In the genomic region with DNA sequence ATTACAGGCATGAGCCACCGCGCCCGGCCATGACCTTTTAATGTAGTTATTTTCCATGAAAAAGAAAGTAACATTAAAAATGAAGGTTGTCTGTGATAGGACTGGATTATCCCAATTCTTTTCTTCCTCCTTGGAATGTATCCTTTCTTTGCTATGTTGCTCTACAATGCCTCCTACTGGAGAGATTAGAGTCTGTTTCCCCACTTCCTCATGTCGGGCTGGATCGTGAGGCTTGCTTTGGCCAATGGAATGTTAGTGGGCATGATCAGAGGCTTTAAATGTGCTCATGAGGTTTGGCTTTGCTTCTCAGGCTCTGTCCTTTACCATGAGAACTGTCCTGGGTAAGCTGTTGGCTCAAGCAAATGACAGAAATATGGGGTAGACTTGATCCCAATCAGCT, we compare ENCODE assay signal across 20 cellular contexts. TPM values are rescaled to one million over a fixed set of nuclear protein-coding genes. Genes with fewer than 3 reads are reported as not detected.
DNase-seq lines count a peak whose midpoint lies in the region; TF ChIP-seq lines count a peak whose summit lies in the region.
"Had no signal": no experiment of that assay in that cellular context is flagged by ENCODE, and none has a peak within 500 bp of the region (broad histone marks: within the 10 kb centered on the region; RNA-seq: fewer than 3 reads in every experiment).

No MANE protein-coding gene starts in this region.

- H3K4me3 Mint-ChIP-seq in H9, result no peak overlapping the region
- H3K4me3 Mint-ChIP-seq: activated naive CD8-positive, alpha-beta T cell; activated T-cell treated with anti-CD3 and anti-CD28 coated beads, Interleukin-2, amount 50 U/mL, for 72 hours; stimulated activated effector memory CD8-positive, alpha-beta T cell treated with anti-CD3 and anti-CD28 coated beads, Interleukin-12 subunit alpha, Interleukin-12 subunit beta, amount 100 ng/mL, for 72 hours had no signal

- no peaks in the 10 kb centered on the region for H3K9me3 ChIP-seq in BLaER1
- no peaks in the 10 kb centered on the region for H3K9me3 ChIP-seq in H9 (ENCODE audit: control insufficient read depth, low read depth, low read length)
- no peaks in the 10 kb centered on the region for H3K9me3 ChIP-seq in adrenal gland (replicated peaks in 1 of 3)
- H3K9me3 ChIP-seq: body of pancreas, right atrium auricular region had no signal

- peaks cover 37% of the 10 kb centered on the region for H3K4me1 ChIP-seq in BLaER1
- H3K4me1 ChIP-seq in H9 (ENCODE audit: insufficient read depth, low read length), result no peaks in the 10 kb centered on the region
- H3K4me1 ChIP-seq in adrenal gland (replicated peaks in 1 of 2), result no peaks in the 10 kb centered on the region
- H3K4me1 ChIP-seq: body of pancreas had no signal

- no peak overlapping the region for H2BK120ac ChIP-seq in H9 (ENCODE audit: low read depth, low read length, poor library complexity, severe bottlenecking)

- H3K36me3 Mint-ChIP-seq in H9 (ENCODE audit: insufficient read depth in 1 of 3, low read depth in 3 of 3), result peaks cover 0 to 1% (median 0%) of the 10 kb centered on the region in 3 experiments; a peak in 1 of 7 replicates
- H3K36me3 Mint-ChIP-seq: activated naive CD8-positive, alpha-beta T cell; stimulated activated effector memory CD8-positive, alpha-beta T cell treated with anti-CD3 and anti-CD28 coated beads, Interleukin-12 subunit alpha, Interleukin-12 subunit beta, amount 100 ng/mL, for 72 hours had no signal

- no peak overlapping the region for H4K5ac ChIP-seq in H9 (ENCODE audit: insufficient read length, low read depth, low read length)

- H2BK12ac ChIP-seq in H9 (ENCODE audit: insufficient read length, low read depth, low read length), result no peak overlapping the region

- H3K4me3 ChIP-seq in BLaER1 (no peak overlapping the region), brain microvascular endothelial cell (ENCODE audit: low read depth, low read length) (no peak overlapping the region), dorsolateral prefrontal cortex (no peak overlapping the region), adrenal gland (no peak overlapping the region)
- H3K4me3 ChIP-seq: body of pancreas, GM23248, right atrium auricular region had no signal

- no peak overlapping the region for H3K27ac Mint-ChIP-seq in H9
- H3K27ac Mint-ChIP-seq: activated naive CD8-positive, alpha-beta T cell; activated T-cell treated with anti-CD3 and anti-CD28 coated beads, Interleukin-2, amount 50 U/mL, for 72 hours; stimulated activated effector memory CD8-positive, alpha-beta T cell treated with anti-CD3 and anti-CD28 coated beads, Interleukin-12 subunit alpha, Interleukin-12 subunit beta, amount 100 ng/mL, for 72 hours had no signal

- no peak overlapping the region for H3K4ac ChIP-seq in H9 (ENCODE audit: low read depth, low read length)

- H2AFZ ChIP-seq in H9 (ENCODE audit: low read length), result no peak overlapping the region
- H2AFZ ChIP-seq: GM23248 had no signal

- no peaks in the 10 kb centered on the region for H4K20me1 ChIP-seq in BLaER1
- no peaks in the 10 kb centered on the region for H4K20me1 ChIP-seq in H9 (ENCODE audit: control insufficient read depth, insufficient read depth, insufficient read length)

- H2BK20ac ChIP-seq in H9 (ENCODE audit: low read depth, low read length, poor library complexity, severe bottlenecking), result no peak overlapping the region

- in situ Hi-C loops in brain microvascular endothelial cell (cut with HindIII; ENCODE audit: low pct_ligation_motif_present, low sequenced_read_pairs), result no loop called here

- H3K4me2 ChIP-seq in BLaER1 (peak overlapping the region; percentile 72), H9 (ENCODE audit: insufficient read depth, insufficient read length, low read length) (no peak overlapping the region)

- H3K18ac ChIP-seq in H9 (ENCODE audit: insufficient read length, low read depth, low read length), result no peak overlapping the region

- peaks cover 4% of the 10 kb centered on the region in 2 experiments for H3K4me1 Mint-ChIP-seq in H9

- no CpG with 5 or more reads among the region's 5 CpGs for WGBS in H9 (ENCODE audit: extremely low coverage, insufficient read length, low lambda C conversion rate)
- WGBS in adrenal gland, 4 donors, result 80 to 91% (median 90%) methylated on average over 5 of the region's 5 CpGs

- no peak overlapping the region for H2AK5ac ChIP-seq in H9 (ENCODE audit: insufficient read length, low read length)

- H2BK5ac ChIP-seq in H9 (ENCODE audit: insufficient read length, low read length), result no peak overlapping the region

- H2BK15ac ChIP-seq in H9 (ENCODE audit: low read depth, low read length), result no peak overlapping the region

- TF ChIP-seq CTCF in H9 (conservative IDR thresholded peaks at IDR 0.05), result peak; percentile 63
- peak; percentile 32 for TF ChIP-seq CTCF in brain microvascular endothelial cell (IDR thresholded peaks at IDR 0.05; ENCODE audit: low read depth, low read length, missing control alignments)
- no peak for TF ChIP-seq CTCF in dorsolateral prefrontal cortex (IDR thresholded peaks at IDR 0.05 in 54 of 56, conservative IDR thresholded peaks at IDR 0.05 in 2 of 56; ENCODE audit: low read depth in 1 of 56, partially characterized antibody in 56 of 56)
- TF ChIP-seq CTCF in adrenal gland (IDR thresholded peaks at IDR 0.05), result peak in 1 of 6 experiments; percentile 12

- H3K9ac ChIP-seq in BLaER1 (no peak overlapping the region), H9 (ENCODE audit: extremely low read depth, insufficient read length, low read length) (no peak overlapping the region)
- H3K9ac ChIP-seq: GM23248 had no signal

- H4K91ac ChIP-seq in H9 (ENCODE audit: insufficient read length, low read depth, low read length), result no peak overlapping the region

- intact Hi-C loops in dorsolateral prefrontal cortex (cut with DNase I), result no loop called here
- intact Hi-C loops in adrenal gland (cut with DNase I), result no loop called here

- H3K9me3 Mint-ChIP-seq in H9, result no peaks in the 10 kb centered on the region
- H3K9me3 Mint-ChIP-seq: activated T-cell treated with anti-CD3 and anti-CD28 coated beads, Interleukin-2, amount 50 U/mL, for 72 hours; stimulated activated effector memory CD8-positive, alpha-beta T cell treated with anti-CD3 and anti-CD28 coated beads, Interleukin-12 subunit alpha, Interleukin-12 subunit beta, amount 100 ng/mL, for 72 hours had no signal

- no peaks in the 10 kb centered on the region for H3K79me1 ChIP-seq in H9 (ENCODE audit: insufficient read depth, low read depth, low read length, poor library complexity, severe bottlenecking)

- no peak overlapping the region for H3K56ac ChIP-seq in H9 (ENCODE audit: insufficient read length, low read depth, low read length)

- H3K36me3 ChIP-seq in BLaER1 (no peaks in the 10 kb centered on the region), brain microvascular endothelial cell (replicated peaks) (no peaks in the 10 kb centered on the region), adrenal gland (replicated peaks in 1 of 2) (no peaks in the 10 kb centered on the region)
- H3K36me3 ChIP-seq: right atrium auricular region had no signal

- no peak for DNase-seq in H9
- no peak for DNase-seq in brain microvascular endothelial cell
- DNase-seq in islet precursor cell, result peak; percentile 35
- no peak for DNase-seq in dorsolateral prefrontal cortex
- DNase-seq in activated T-cell treated with anti-CD3 and anti-CD28 coated beads for 4 hours, result no peak
- DNase-seq in adrenal gland, result no peak
- DNase-seq in NCI-H2081 (lab: John Stamatoyannopoulos, UW), result no peak
- DNase-seq: activated CD8-positive, alpha-beta memory T cell treated with anti-CD3 and anti-CD28 coated beads for 24 hours; activated T-cell treated with anti-CD3 and anti-CD28 coated beads, Interleukin-2, amount 50 U/mL, for 72 hours; body of pancreas; cortex of kidney; foreskin melanocyte; GM23248; NCI-H82; stimulated activated CD4-positive, alpha-beta T cell treated with anti-CD3 and anti-CD28 coated beads, Interleukin-15, amount 100 ng/mL, for 24 hours; T1000 had no signal

- peaks cover 1% of the 10 kb centered on the region; the same call in 1 of the 2 replicates for H3K27me3 Mint-ChIP-seq in H9 (ENCODE audit: low read depth)
- H3K27me3 Mint-ChIP-seq: activated naive CD8-positive, alpha-beta T cell had no signal

- H3K23ac ChIP-seq in H9 (ENCODE audit: insufficient read length, low read depth, low read length), result no peak overlapping the region

- TF ChIP-seq POLR2A in adrenal gland (IDR thresholded peaks at IDR 0.05), result no peak

- H3K23me2 ChIP-seq in H9 (ENCODE audit: insufficient read length, low read depth, low read length, poor library complexity, severe bottlenecking), result no peaks in the 10 kb centered on the region

- no peak overlapping the region for H3T11ph ChIP-seq in H9 (ENCODE audit: low read length)

- H3K79me2 ChIP-seq in H9 (ENCODE audit: insufficient read depth, low read length), result no peaks in the 10 kb centered on the region

- H3K14ac ChIP-seq in H9 (ENCODE audit: insufficient read depth, low read length), result no peak overlapping the region

- H3K27me3 ChIP-seq in BLaER1 (no peaks in the 10 kb centered on the region), H9 (ENCODE audit: insufficient read depth, low read length) (no peaks in the 10 kb centered on the region), brain microvascular endothelial cell (replicated peaks) (no peaks in the 10 kb centered on the region), dorsolateral prefrontal cortex (no peaks in the 10 kb centered on the region), adrenal gland (no peaks in the 10 kb centered on the region)
- H3K27me3 ChIP-seq: body of pancreas, right atrium auricular region had no signal

- no peak overlapping the region for H4K8ac ChIP-seq in H9 (replicated peaks; ENCODE audit: insufficient read length, low read depth, low read length)

- H3K27ac ChIP-seq in BLaER1, result no peak overlapping the region
- no peak overlapping the region for H3K27ac ChIP-seq in H9 (ENCODE audit: insufficient read length, low read depth, low read length)
- no peak overlapping the region for H3K27ac ChIP-seq in brain microvascular endothelial cell
- peak overlapping the region in 1 of 59 donors; percentile 30 for H3K27ac ChIP-seq in dorsolateral prefrontal cortex
- H3K27ac ChIP-seq in adrenal gland, result no peak overlapping the region
- H3K27ac ChIP-seq: body of pancreas, GM23248 had no signal

RNA-seq across cellular contexts. Expression of gene SOCS2, which starts 34.7 kb away (rescaled TPM):
- 57.2 and 59.0 TPM in 2 replicates for total RNA-seq in H9 (2021)
- total RNA-seq in dorsolateral prefrontal cortex, result 10 to 100 TPM in 77 of 120 experiments, 1 to 10 TPM in 43; 6.0 to 19.2 (median 11.0) TPM
- total RNA-seq in adrenal gland, result 10 to 100 TPM; 30.7 to 66.4 (median 48.1) TPM
- 10 to 100 TPM; 28.2 to 46.5 (median 29.4) TPM for polyA plus RNA-seq in adrenal gland

Comparison
In these comparisons a context has a peak if more than half of its experiments do, and no peak if none do; other contexts are left out.
1. CTCF ChIP-seq: peak in H9 (single experiment) and brain microvascular endothelial cell (single experiment); none in dorsolateral prefrontal cortex (0 of 56).